In the genomic region with DNA sequence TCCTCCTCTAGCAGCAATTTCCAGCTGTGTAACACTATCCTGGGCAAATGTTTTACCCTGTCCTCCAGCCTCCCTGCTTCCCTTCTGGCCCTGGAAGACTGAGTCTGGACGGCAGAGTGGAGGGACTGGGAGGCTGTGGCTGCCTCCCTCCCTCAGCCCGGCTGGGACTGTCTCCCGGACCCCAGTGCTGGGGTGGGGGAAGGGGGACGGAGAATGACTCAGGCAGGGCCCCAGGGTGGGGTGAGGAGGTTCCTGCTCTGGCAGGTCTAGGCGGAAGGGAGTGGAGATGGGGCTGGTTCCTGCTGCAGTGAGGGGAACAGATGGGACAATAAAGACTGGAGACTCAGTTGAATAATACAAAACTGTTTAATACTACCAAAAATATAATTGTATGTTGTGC, we compare ENCODE assay signal across 11 cellular contexts. TPM values are rescaled to one million over a fixed set of nuclear protein-coding genes. Genes with fewer than 3 reads are reported as not detected.
DNase-seq lines count a peak whose midpoint lies in the region; ATAC-seq and TF ChIP-seq lines count a peak whose summit lies in the region.
"Had no signal": no experiment of that assay in that cellular context is flagged by ENCODE, and none has a peak within 500 bp of the region (broad histone marks: within the 10 kb centered on the region; RNA-seq: fewer than 3 reads in every experiment).

No MANE protein-coding gene starts in this region.

- no peak overlapping the region for H3K4me3 Mint-ChIP-seq in activated naive CD4-positive, alpha-beta T cell treated with anti-CD3 and anti-CD28 coated beads for 36 hours
- H3K4me3 Mint-ChIP-seq: activated naive CD4-positive, alpha-beta T cell treated with anti-CD3 and anti-CD28 coated beads, Interleukin-2, amount 50 U/mL, for 24 hours had no signal

- H3K36me3 Mint-ChIP-seq in activated naive CD4-positive, alpha-beta T cell treated with anti-CD3 and anti-CD28 coated beads for 36 hours (ENCODE audit: low read depth), result peaks cover 27% of the 10 kb centered on the region

- ATAC-seq in left colon, result no peak

- H3K27me3 Mint-ChIP-seq in activated naive CD4-positive, alpha-beta T cell treated with anti-CD3 and anti-CD28 coated beads for 36 hours (ENCODE audit: low read depth), result no peaks in the 10 kb centered on the region
- H3K27me3 Mint-ChIP-seq: activated naive CD4-positive, alpha-beta T cell treated with anti-CD3 and anti-CD28 coated beads, Interleukin-2, amount 50 U/mL, for 24 hours had no signal

- peaks cover 6 to 11% of the 10 kb centered on the region in 2 donors for H3K4me1 ChIP-seq in esophagus (ENCODE audit: control insufficient read depth in 2 of 2, insufficient read depth in 2 of 2, low read length in 1 of 2)

- peaks cover 6 to 17% of the 10 kb centered on the region in 2 donors for H3K36me3 ChIP-seq in esophagus (ENCODE audit: control insufficient read depth in 2 of 2, insufficient read depth in 2 of 2, low read length in 1 of 2)

- 33 to 47% methylated on average over 5 of the region's 5 CpGs for WGBS in esophagus, 2 donors

- H3K9me3 Mint-ChIP-seq in activated naive CD4-positive, alpha-beta T cell treated with anti-CD3 and anti-CD28 coated beads for 36 hours, result no peaks in the 10 kb centered on the region
- H3K9me3 Mint-ChIP-seq: activated naive CD4-positive, alpha-beta T cell treated with anti-CD3 and anti-CD28 coated beads, Interleukin-2, amount 50 U/mL, for 24 hours had no signal

- intact Hi-C loops in left colon (cut with DNase I, micrococcal nuclease), result no loop called here
- intact Hi-C loops in activated naive CD4-positive, alpha-beta T cell treated with anti-CD3 and anti-CD28 coated beads for 36 hours (cut with micrococcal nuclease), result no loop called here

- H3K4me1 Mint-ChIP-seq in activated naive CD4-positive, alpha-beta T cell treated with anti-CD3 and anti-CD28 coated beads for 36 hours (ENCODE audit: low read depth), result peaks cover 25% of the 10 kb centered on the region

- peak overlapping the region; percentile 85 to 97 for H3K27ac ChIP-seq in esophagus (ENCODE audit: low read depth in 2 of 2, low read length in 1 of 2)

- peak overlapping the region; percentile 61 to 72 for H3K4me3 ChIP-seq in esophagus (ENCODE audit: low read depth in 1 of 2, low read length in 2 of 2)
- H3K4me3 ChIP-seq in retinal pigment epithelial cell (ENCODE audit: low read length), result peak overlapping the region; percentile 8

- CTCF ChIA-PET in activated naive CD4-positive, alpha-beta T cell treated with anti-CD3 and anti-CD28 coated beads for 36 hours (lab: Charles Lee), result interaction anchor here (1.4 kb wide), 1 partner anchor 27 kb away, joined by 5 read pairs; no protein-coding TSS in a partner anchor

- DNase-seq in GM03348 (ENCODE audit: low spot score), result peak; percentile 37
- peak; percentile 81 for DNase-seq in RPMI7951 (ENCODE audit: low read depth)
- DNase-seq in retinal pigment epithelial cell (ENCODE audit: low read depth), result no peak
- DNase-seq in left colon, result no peak
- DNase-seq in activated naive CD4-positive, alpha-beta T cell treated with anti-CD3 and anti-CD28 coated beads for 36 hours, result no peak
- DNase-seq in DMS153 treated with DMSO at 0.1 percent for 48 hours (lab: John Stamatoyannopoulos, UW; ENCODE audit: unreplicated experiment), result no peak
- no peak for DNase-seq in activated CD8-positive, alpha-beta memory T cell treated with anti-CD3 and anti-CD28 coated beads for 24 hours
- DNase-seq: NCI-H774; stimulated activated CD4-positive, alpha-beta T cell treated with anti-CD3 and anti-CD28 coated beads, Interleukin-4, amount 100 ng/mL, for 24 hours had no signal

- H3K27ac Mint-ChIP-seq in activated naive CD4-positive, alpha-beta T cell treated with anti-CD3 and anti-CD28 coated beads for 36 hours, result no peak overlapping the region

- no peaks in the 10 kb centered on the region for H3K27me3 ChIP-seq in esophagus (ENCODE audit: control insufficient read depth in 1 of 2, insufficient read depth in 2 of 2, low read length in 2 of 2)

- no peaks in the 10 kb centered on the region for H3K9me3 ChIP-seq in esophagus (ENCODE audit: control insufficient read depth in 2 of 2, insufficient read depth in 1 of 2, low read depth in 1 of 2, low read length in 1 of 2)

- no peak for TF ChIP-seq CTCF in retinal pigment epithelial cell (conservative IDR thresholded peaks at IDR 0.05; ENCODE audit: low read depth, low read length)

RNA-seq across cellular contexts. Expression of a gene that starts 2.1 kb away (rescaled TPM):
- not detected in 2 replicates for total RNA-seq in RPMI7951 (2014; rRNA removed; shearing (Covaris generic))
- 10 to 100 TPM; 73.3 to 94.3 TPM for polyA plus RNA-seq in esophagus
- under 1 TPM; 0.58 to 0.84 TPM for total RNA-seq in left colon
- total RNA-seq in activated naive CD4-positive, alpha-beta T cell treated with anti-CD3 and anti-CD28 coated beads for 36 hours, result under 1 TPM in 1 of 2 experiments, not detected in 1; 0.20 TPM

RNA-seq across cellular contexts. Expression of a gene that starts 4.2 kb away (rescaled TPM):
- total RNA-seq in RPMI7951 (2014; rRNA removed; shearing (Covaris generic)), result 166 and 211 TPM in 2 replicates
- polyA plus RNA-seq in esophagus, result 10 to 100 TPM; 56.9 to 60.0 TPM
- total RNA-seq in left colon, result 10 to 100 TPM; 79.2 to 89.6 TPM
- 10 to 100 TPM; 48.8 to 53.5 TPM for total RNA-seq in activated naive CD4-positive, alpha-beta T cell treated with anti-CD3 and anti-CD28 coated beads for 36 hours

RNA-seq across cellular contexts. Expression of a gene that starts 8.4 kb away (rescaled TPM):
- 35.3 and 44.1 TPM in 2 replicates for total RNA-seq in RPMI7951 (2014; rRNA removed; shearing (Covaris generic))
- 10 to 100 TPM; 30.5 to 62.4 TPM for polyA plus RNA-seq in esophagus
- total RNA-seq in left colon, result 10 to 100 TPM; 35.0 to 74.0 TPM
- 10 to 100 TPM; 11.6 to 12.6 TPM for total RNA-seq in activated naive CD4-positive, alpha-beta T cell treated with anti-CD3 and anti-CD28 coated beads for 36 hours

RNA-seq across cellular contexts. Expression of a gene that starts 26.1 kb away (rescaled TPM):
- total RNA-seq in RPMI7951 (2014; rRNA removed; shearing (Covaris generic)), result 53.5 and 59.0 TPM in 2 replicates
- 10 to 100 TPM; 21.6 to 33.6 TPM for polyA plus RNA-seq in esophagus
- 10 to 100 TPM; 30.9 to 34.1 TPM for total RNA-seq in left colon
- 10 to 100 TPM; 43.2 to 46.9 TPM for total RNA-seq in activated naive CD4-positive, alpha-beta T cell treated with anti-CD3 and anti-CD28 coated beads for 36 hours

RNA-seq across cellular contexts. Expression of a gene that starts 26.9 kb away (rescaled TPM):
- 20.3 and 25.2 TPM in 2 replicates for total RNA-seq in RPMI7951 (2014; rRNA removed; shearing (Covaris generic))
- polyA plus RNA-seq in esophagus, result 10 to 100 TPM; 14.7 to 19.0 TPM
- 10 to 100 TPM; 24.9 to 29.5 TPM for total RNA-seq in left colon
- total RNA-seq in activated naive CD4-positive, alpha-beta T cell treated with anti-CD3 and anti-CD28 coated beads for 36 hours, result 10 to 100 TPM; 29.7 to 36.8 TPM

Comparison
In these comparisons a context has a peak if more than half of its experiments do, and no peak if none do; other contexts are left out.
1. DNase-seq: peak in GM03348 (single experiment) and RPMI7951 (single experiment); none in retinal pigment epithelial cell (single experiment), left colon (0 of 2), activated naive CD4-positive, alpha-beta T cell treated with anti-CD3 and anti-CD28 coated beads for 36 hours (single experiment), DMS153 treated with DMSO at 0.1 percent for 48 hours (single experiment) and activated CD8-positive, alpha-beta memory T cell treated with anti-CD3 and anti-CD28 coated beads for 24 hours (single experiment).